In the genomic region with DNA sequence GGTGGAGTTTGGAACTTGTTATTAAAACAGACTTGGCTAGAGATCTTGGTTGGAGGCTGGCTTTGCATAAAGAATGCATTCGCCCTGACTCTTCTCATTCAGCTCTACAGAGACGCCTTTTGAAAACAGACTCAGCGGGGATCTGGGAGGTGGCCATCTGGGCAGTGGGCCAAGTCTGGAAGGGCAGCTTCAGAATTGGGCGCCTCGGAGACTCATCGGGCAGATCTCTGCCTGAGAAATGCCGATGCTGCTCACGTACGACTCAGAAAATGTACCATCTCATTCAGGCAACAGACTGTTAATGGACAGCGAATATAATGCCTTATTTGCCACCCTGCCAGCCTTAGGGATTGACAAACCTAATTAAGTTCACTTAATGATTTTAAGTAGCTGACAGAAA, we compare ENCODE assay signal across 11 cellular contexts.
A peak's percentile ranks its signal among the peaks of the same experiment; 100 is the strongest.
DNase-seq lines count a peak whose midpoint lies in the region; ATAC-seq, FAIRE-seq and TF ChIP-seq lines count a peak whose summit lies in the region.
"Had no signal": no experiment of that assay in that cellular context is flagged by ENCODE, and none has a peak within 500 bp of the region (broad histone marks: within the 10 kb centered on the region; RNA-seq: fewer than 3 reads in every experiment).

No MANE protein-coding gene starts in this region.

- no peak for FAIRE-seq in frontal cortex (lab: Jason Lieb, UNC)

- no peaks in the 10 kb centered on the region for H3K36me3 ChIP-seq in heart right ventricle
- H3K36me3 ChIP-seq in left ventricle myocardium inferior = no peaks in the 10 kb centered on the region
- no peaks in the 10 kb centered on the region for H3K36me3 ChIP-seq in thyroid gland
- H3K36me3 ChIP-seq: BLaER1 had no signal

- H3K4me3 ChIP-seq in heart right ventricle (no peak overlapping the region), left ventricle myocardium inferior (no peak overlapping the region), thyroid gland (replicated peaks in 1 of 3) (no peak overlapping the region)
- H3K4me3 ChIP-seq: BLaER1 had no signal

- 30 to 34% methylated on average over 10 of the region's 10 CpGs for WGBS in heart right ventricle, 2 donors
- WGBS in thyroid gland, 2 donors = 20 to 27% methylated on average over 10 of the region's 10 CpGs

- peaks cover 0 to 6% (median 0%) of the 10 kb centered on the region in 9 donors for H3K4me1 ChIP-seq in heart right ventricle
- H3K4me1 ChIP-seq in left ventricle myocardium inferior = no peaks in the 10 kb centered on the region
- peaks cover 18 to 34% of the 10 kb centered on the region in 2 donors for H3K4me1 ChIP-seq in thyroid gland

- TF ChIP-seq POLR2A in thyroid gland (IDR thresholded peaks at IDR 0.05) = no peak

- H3K27me3 ChIP-seq in heart right ventricle = peaks cover 0 to 26% (median 6%) of the 10 kb centered on the region in 7 donors
- peaks cover 68% of the 10 kb centered on the region for H3K27me3 ChIP-seq in left ventricle myocardium inferior (ENCODE audit: low read depth)
- no peaks in the 10 kb centered on the region for H3K27me3 ChIP-seq in thyroid gland
- H3K27me3 ChIP-seq: BLaER1 had no signal

- intact Hi-C loops in heart right ventricle (cut with DNase I) (no loop called here), left ventricle myocardium inferior (cut with micrococcal nuclease) (no loop called here), thyroid gland (cut with DNase I) (no loop called here)

- ATAC-seq in heart right ventricle (peak in 1 of 8 donors; percentile 38), GM21528 (IDR thresholded peaks at IDR 0.05; ENCODE audit: low FRiP score, unreplicated experiment) (no peak), GM18520 (IDR thresholded peaks at IDR 0.05; ENCODE audit: unreplicated experiment) (no peak)

- H3K27ac ChIP-seq in heart right ventricle (no peak overlapping the region), left ventricle myocardium inferior (replicated peaks) (no peak overlapping the region), thyroid gland (peak overlapping the region; percentile 73 to 89 (median 86))
- H3K27ac ChIP-seq: BLaER1 had no signal

- DNase-seq in heart right ventricle (peak; percentile 20 to 57), left ventricle myocardium inferior (no peak), RPMI8226 (peak; percentile 26), frontal cortex (ENCODE audit: low spot score in 2 of 2) (peak; percentile 31 to 66), thyroid gland (peak; percentile 96 to 98)
- no peak for DNase-seq in activated T-cell treated with anti-CD3 and anti-CD28 coated beads, Interleukin-2, amount 50 U/mL, for 1 hour
- DNase-seq: activated T-cell treated with anti-CD3 and anti-CD28 coated beads, Interleukin-2, amount 50 U/mL, for 48 hours; NCI-H526 treated with DMSO at 0.1 percent for 48 hours had no signal

- TF ChIP-seq CTCF in heart right ventricle (IDR thresholded peaks at IDR 0.05) = no peak
- TF ChIP-seq CTCF in left ventricle myocardium inferior (IDR thresholded peaks at IDR 0.05; ENCODE audit: borderline replicate concordance) = no peak
- TF ChIP-seq CTCF in thyroid gland (IDR thresholded peaks at IDR 0.05) = no peak

- no peaks in the 10 kb centered on the region for H3K9me3 ChIP-seq in heart right ventricle
- no peaks in the 10 kb centered on the region for H3K9me3 ChIP-seq in left ventricle myocardium inferior (replicated peaks)
- no peaks in the 10 kb centered on the region for H3K9me3 ChIP-seq in thyroid gland
- H3K9me3 ChIP-seq: BLaER1 had no signal

Comparison
In these comparisons a context has a peak if more than half of its experiments do, and no peak if none do; other contexts are left out.
1. DNase-seq: peak in heart right ventricle (2 of 2), RPMI8226 (single experiment), frontal cortex (2 of 2) and thyroid gland (2 of 2); none in left ventricle myocardium inferior (single experiment) and activated T-cell treated with anti-CD3 and anti-CD28 coated beads, Interleukin-2, amount 50 U/mL, for 1 hour (single experiment).
2. H3K27ac ChIP-seq: peak in thyroid gland (3 of 3); none in heart right ventricle (0 of 10) and left ventricle myocardium inferior (single experiment).